ENCODE assay signal across 26 cellular contexts in genomic region chr20:61435823-61436220, GRCh38.
DNase-seq lines count a peak whose midpoint lies in the region; FAIRE-seq and TF ChIP-seq lines count a peak whose summit lies in the region.
"Had no signal": no experiment of that assay in that cellular context is flagged by ENCODE, and none has a peak within 500 bp of the region (broad histone marks: within the 10 kb centered on the region; RNA-seq: fewer than 3 reads in every experiment).

No MANE protein-coding gene starts in this region.

- TF ChIP-seq CTCF in mammary epithelial cell (conservative IDR thresholded peaks at IDR 0.05 in 1 of 2, IDR thresholded peaks at IDR 0.05 in 1 of 2; ENCODE audit: extremely low read depth in 1 of 2, insufficient read depth in 1 of 2, low read depth in 1 of 2, low read length in 2 of 2) = no peak
- TF ChIP-seq CTCF in breast epithelium (IDR thresholded peaks at IDR 0.05) = no peak
- no peak for TF ChIP-seq CTCF in astrocyte (IDR thresholded peaks at IDR 0.05; ENCODE audit: insufficient read depth, low read depth, low read length)
- no peak for TF ChIP-seq CTCF in keratinocyte (optimal IDR thresholded peaks at IDR 0.05 in 1 of 3, IDR thresholded peaks at IDR 0.05 in 1 of 3, conservative IDR thresholded peaks at IDR 0.05 in 1 of 3; ENCODE audit: extremely low read depth in 1 of 3, insufficient read depth in 2 of 3, low read length in 3 of 3)
- TF ChIP-seq CTCF in osteocyte (IDR thresholded peaks at IDR 0.05) = no peak

- H4K20me1 ChIP-seq in mammary epithelial cell (ENCODE audit: insufficient read depth, low read length) (no peaks in the 10 kb centered on the region), astrocyte (ENCODE audit: insufficient read depth, low read length) (no peaks in the 10 kb centered on the region), keratinocyte (ENCODE audit: control insufficient read depth, extremely low read depth, insufficient read depth, low read length) (peaks cover 6% of the 10 kb centered on the region)

- CTCF ChIA-PET in mammary epithelial cell (lab: Charles Lee; ENCODE audit: low non-redundant PET) = no interaction called here

- H3K36me3 Mint-ChIP-seq in astrocyte (ENCODE audit: low read depth, unreplicated experiment) = no peaks in the 10 kb centered on the region
- H3K36me3 Mint-ChIP-seq in osteocyte (ENCODE audit: unreplicated experiment) = no peaks in the 10 kb centered on the region
- H3K36me3 Mint-ChIP-seq: memory B cell; stimulated activated memory B cell treated with anti-CD40 and anti-IgM and Interleukin-4, amounts not matched to agents 10 μg/mL and 1 μg/mL and 100 μg/mL, for 72 hours had no signal

- in situ Hi-C loops in mammary epithelial cell (cut with MboI; ENCODE audit: low sequenced_read_pairs in 2 of 2) = no loop called here

- intact Hi-C loops in mammary epithelial cell (cut with micrococcal nuclease) = no loop called here
- intact Hi-C loops in breast epithelium (cut with DNase I; ENCODE audit: low total_unique reads) = no loop called here

- DNase-seq in mammary epithelial cell (no peak), breast epithelium (ENCODE audit: low spot score in 2 of 2) (no peak), astrocyte (ENCODE audit: low read depth) (no peak), keratinocyte (ENCODE audit: low read depth, low spot score) (no peak), osteocyte (ENCODE audit: extremely low spot score, unreplicated experiment) (no peak), caudate nucleus (lab: John Stamatoyannopoulos, UW) (no peak)
- no peak for DNase-seq in activated CD8-positive, alpha-beta memory T cell treated with anti-CD3 and anti-CD28 coated beads for 24 hours
- DNase-seq: 8988T; activated CD4-positive, alpha-beta T cell treated with anti-CD3 and anti-CD28 coated beads, Interleukin-2, amount 50 U/mL, for 48 hours; activated CD4-positive, CD25-positive, alpha-beta regulatory T cell; activated CD8-positive, alpha-beta memory T cell treated with anti-CD3 and anti-CD28 coated beads, Interleukin-2, amount 50 U/mL, for 48 hours; activated naive CD8-positive, alpha-beta T cell treated with anti-CD3 and anti-CD28 coated beads, Interleukin-2, amount 50 U/mL, for 24 hours; GDM1; glutamatergic neuron; left colon; NCI-H1048; NCI-H187 treated with DMSO at 0.1 percent for 48 hours; NCI-H2227 treated with DMSO at 0.1 percent for 48 hours; NCI-H82; OCI-M1; Right ventricle myocardium superior; stimulated activated CD4-positive, alpha-beta T cell treated with anti-CD3 and anti-CD28 coated beads, Interleukin-4, amount 100 ng/mL, for 1 hour had no signal

- H3K4me3 Mint-ChIP-seq in astrocyte (ENCODE audit: unreplicated experiment) (no peak overlapping the region), osteocyte (ENCODE audit: unreplicated experiment) (no peak overlapping the region)
- H3K4me3 Mint-ChIP-seq: activated naive CD8-positive, alpha-beta T cell treated with anti-CD3 and anti-CD28 coated beads, Interleukin-2, amount 50 U/mL, for 24 hours; memory B cell; stimulated activated memory B cell treated with anti-CD40 and anti-IgM and Interleukin-4, amounts not matched to agents 10 μg/mL and 1 μg/mL and 100 μg/mL, for 72 hours had no signal

- peaks cover 5% of the 10 kb centered on the region for H3K27me3 Mint-ChIP-seq in astrocyte (ENCODE audit: low read depth, unreplicated experiment)
- H3K27me3 Mint-ChIP-seq in osteocyte (ENCODE audit: unreplicated experiment) = peaks cover 7% of the 10 kb centered on the region
- H3K27me3 Mint-ChIP-seq: memory B cell; stimulated activated memory B cell treated with anti-CD40 and anti-IgM and Interleukin-4, amounts not matched to agents 10 μg/mL and 1 μg/mL and 100 μg/mL, for 72 hours had no signal

- H3K27ac Mint-ChIP-seq in astrocyte (ENCODE audit: unreplicated experiment) (peak overlapping the region; percentile 13), osteocyte (ENCODE audit: unreplicated experiment) (no peak overlapping the region)
- H3K27ac Mint-ChIP-seq: activated naive CD8-positive, alpha-beta T cell treated with anti-CD3 and anti-CD28 coated beads, Interleukin-2, amount 50 U/mL, for 24 hours; memory B cell; stimulated activated memory B cell treated with anti-CD40 and anti-IgM and Interleukin-4, amounts not matched to agents 10 μg/mL and 1 μg/mL and 100 μg/mL, for 72 hours had no signal

- H3K4me1 Mint-ChIP-seq in astrocyte (ENCODE audit: low read depth, unreplicated experiment) (peaks cover 28% of the 10 kb centered on the region), osteocyte (ENCODE audit: unreplicated experiment) (peaks cover 16% of the 10 kb centered on the region)
- H3K4me1 Mint-ChIP-seq: activated naive CD8-positive, alpha-beta T cell treated with anti-CD3 and anti-CD28 coated beads, Interleukin-2, amount 50 U/mL, for 24 hours; memory B cell; stimulated activated memory B cell treated with anti-CD40 and anti-IgM and Interleukin-4, amounts not matched to agents 10 μg/mL and 1 μg/mL and 100 μg/mL, for 72 hours had no signal

- H3K4me2 ChIP-seq in mammary epithelial cell (ENCODE audit: insufficient read depth, low read depth, low read length) (peak overlapping the region; percentile 78), astrocyte (ENCODE audit: low read length) (peak overlapping the region; percentile 79), keratinocyte (ENCODE audit: control insufficient read depth, extremely low read depth, insufficient read depth, low read depth, low read length) (peak overlapping the region; percentile 85), skeletal muscle satellite cell (ENCODE audit: low read length) (peak overlapping the region; percentile 65)

- H3K9ac ChIP-seq in mammary epithelial cell (ENCODE audit: insufficient read depth, low read length) (peak overlapping the region; percentile 20), astrocyte (ENCODE audit: low read length) (peak overlapping the region; percentile 74), keratinocyte (ENCODE audit: control insufficient read depth, extremely low read depth, insufficient read depth, low read length) (peak overlapping the region; percentile 57), skeletal muscle satellite cell (ENCODE audit: low read depth, low read length) (no peak overlapping the region)

- 6% methylated on average over 2 of the region's 3 CpGs for WGBS in mammary epithelial cell (ENCODE audit: low coverage, missing lambda C conversion rate)

- H3K36me3 ChIP-seq in mammary epithelial cell (ENCODE audit: insufficient read depth, low read length) = no peaks in the 10 kb centered on the region
- no peaks in the 10 kb centered on the region for H3K36me3 ChIP-seq in breast epithelium
- no peaks in the 10 kb centered on the region for H3K36me3 ChIP-seq in astrocyte (ENCODE audit: insufficient read depth, low read length)
- H3K36me3 ChIP-seq in keratinocyte (ENCODE audit: control insufficient read depth in 2 of 2, extremely low read depth in 1 of 2, insufficient read depth in 2 of 2, low read length in 2 of 2) = no peaks in the 10 kb centered on the region
- peaks cover 3% of the 10 kb centered on the region for H3K36me3 ChIP-seq in skeletal muscle satellite cell (ENCODE audit: insufficient read depth, low read length)

- H3K79me2 ChIP-seq in mammary epithelial cell (ENCODE audit: insufficient read depth, low read length) (peaks cover 8% of the 10 kb centered on the region), astrocyte (ENCODE audit: insufficient read depth, low read length) (no peaks in the 10 kb centered on the region), keratinocyte (ENCODE audit: control insufficient read depth, insufficient read depth, low read length) (no peaks in the 10 kb centered on the region)

- H3K4me3 ChIP-seq in mammary epithelial cell (replicated peaks in 1 of 3; ENCODE audit: insufficient read depth in 1 of 3, low read depth in 2 of 3, low read length in 3 of 3) (no peak overlapping the region), breast epithelium (no peak overlapping the region), astrocyte (ENCODE audit: insufficient read depth, low read depth, low read length) (peak overlapping the region; percentile 32), keratinocyte (ENCODE audit: control insufficient read depth in 2 of 3, extremely low read depth in 1 of 3, insufficient read depth in 2 of 3, low read depth in 1 of 3, low read length in 3 of 3) (no peak overlapping the region), skeletal muscle satellite cell (ENCODE audit: low read length) (no peak overlapping the region)
- H3K4me3 ChIP-seq: coronary artery had no signal

- H2AFZ ChIP-seq in mammary epithelial cell (ENCODE audit: low read depth, low read length) (peak overlapping the region; percentile 31), astrocyte (ENCODE audit: low read depth, low read length) (no peak overlapping the region), keratinocyte (ENCODE audit: control insufficient read depth, low read length) (no peak overlapping the region)

- no peaks in the 10 kb centered on the region for H3K9me3 Mint-ChIP-seq in astrocyte (ENCODE audit: unreplicated experiment)
- H3K9me3 Mint-ChIP-seq in osteocyte (ENCODE audit: unreplicated experiment) = no peaks in the 10 kb centered on the region
- H3K9me3 Mint-ChIP-seq: activated naive CD8-positive, alpha-beta T cell treated with anti-CD3 and anti-CD28 coated beads, Interleukin-2, amount 50 U/mL, for 24 hours; stimulated activated memory B cell treated with anti-CD40 and anti-IgM and Interleukin-4, amounts not matched to agents 10 μg/mL and 1 μg/mL and 100 μg/mL, for 72 hours had no signal

- H3K27me3 ChIP-seq in mammary epithelial cell (ENCODE audit: insufficient read depth, low read length) (no peaks in the 10 kb centered on the region), breast epithelium (peaks cover 0 to 21% of the 10 kb centered on the region in 2 donors), astrocyte (ENCODE audit: insufficient read depth, low read length) (no peaks in the 10 kb centered on the region), keratinocyte (ENCODE audit: control insufficient read depth, extremely low read depth, insufficient read depth, low read length) (no peaks in the 10 kb centered on the region), skeletal muscle satellite cell (ENCODE audit: control insufficient read depth, insufficient read depth, low read length) (no peaks in the 10 kb centered on the region)

- FAIRE-seq in astrocyte (lab: Jason Lieb, UNC) = no peak
- no peak for FAIRE-seq in keratinocyte (lab: Jason Lieb, UNC)

- peaks cover 3% of the 10 kb centered on the region for H3K9me1 ChIP-seq in keratinocyte (ENCODE audit: control insufficient read depth, extremely low read depth, insufficient read depth, low read length)

- H3K9me3 ChIP-seq in mammary epithelial cell (replicated peaks; ENCODE audit: insufficient read depth, low read length) = no peaks in the 10 kb centered on the region
- no peaks in the 10 kb centered on the region for H3K9me3 ChIP-seq in breast epithelium
- no peaks in the 10 kb centered on the region for H3K9me3 ChIP-seq in astrocyte (ENCODE audit: insufficient read depth, low read depth, low read length)
- H3K9me3 ChIP-seq in keratinocyte (ENCODE audit: control insufficient read depth, low read depth, low read length) = no peaks in the 10 kb centered on the region
- H3K9me3 ChIP-seq in skeletal muscle satellite cell (replicated peaks; ENCODE audit: low read length) = no peaks in the 10 kb centered on the region

- no peak for TF ChIP-seq POLR2A in breast epithelium (IDR thresholded peaks at IDR 0.05)

- peak overlapping the region; percentile 96 for H3K27ac ChIP-seq in mammary epithelial cell (ENCODE audit: insufficient read depth, low read depth, low read length)
- H3K27ac ChIP-seq in breast epithelium = no peak overlapping the region
- peak overlapping the region; percentile 84 for H3K27ac ChIP-seq in astrocyte (ENCODE audit: low read depth, low read length)
- H3K27ac ChIP-seq in keratinocyte (ENCODE audit: control insufficient read depth, insufficient read depth, low read length) = peak overlapping the region; percentile 81
- H3K27ac ChIP-seq in caudate nucleus (ENCODE audit: low read depth, low read length) = no peak overlapping the region
- H3K27ac ChIP-seq: coronary artery had no signal

- dilution Hi-C loops in mammary epithelial cell (cut with HindIII; ENCODE audit: low sequenced_read_pairs) (no loop called here), keratinocyte (cut with MboI; ENCODE audit: extremely low pct_ligation_motif_present, low sequenced_read_pairs) (no loop called here)

- H3K4me1 ChIP-seq in mammary epithelial cell (ENCODE audit: insufficient read depth, low read length) = peaks cover 45% of the 10 kb centered on the region
- no peaks in the 10 kb centered on the region for H3K4me1 ChIP-seq in breast epithelium
- H3K4me1 ChIP-seq in astrocyte (ENCODE audit: insufficient read depth, low read length) = peaks cover 43% of the 10 kb centered on the region
- H3K4me1 ChIP-seq in keratinocyte (ENCODE audit: control insufficient read depth, extremely low read depth, insufficient read depth, low read length) = peaks cover 34% of the 10 kb centered on the region
- peaks cover 23% of the 10 kb centered on the region for H3K4me1 ChIP-seq in skeletal muscle satellite cell (ENCODE audit: control insufficient read depth, insufficient read depth, low read length)

- no TSS peak for BruUV-seq in mammary epithelial cell (replicated peaks; lab: Mats Ljungman, UMichigan)

Comparison
In these comparisons a context has a peak if more than half of its experiments do, and no peak if none do; other contexts are left out.
1. H3K27ac ChIP-seq: peak in mammary epithelial cell (single experiment), astrocyte (single experiment) and keratinocyte (single experiment); none in breast epithelium (0 of 2) and caudate nucleus (single experiment).
2. Peak in every context shown above with its lines, with median percentiles within 50 percentile points of each other: H3K4me2 ChIP-seq.